15 cellular contexts compared by ENCODE assay signal in the genomic region with DNA sequence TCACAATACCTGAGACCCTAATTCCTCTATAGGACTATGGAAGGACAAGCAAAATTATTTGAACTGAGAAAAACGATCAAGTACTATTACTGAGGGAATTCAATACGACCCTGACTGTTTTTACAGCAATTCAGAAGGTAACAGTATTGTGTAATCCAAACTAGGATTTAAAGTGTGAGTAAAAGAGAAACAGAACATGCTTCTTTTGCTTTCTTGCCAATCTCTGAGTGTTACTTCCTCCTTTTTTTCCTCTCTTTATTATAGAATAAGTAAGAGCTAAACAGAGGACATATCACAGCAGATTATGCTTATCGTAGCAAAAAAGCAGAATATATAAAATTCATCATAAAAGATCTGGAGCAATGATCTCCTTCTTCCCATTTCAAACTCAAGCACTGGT.
DNase-seq lines count a peak whose midpoint lies in the region; ATAC-seq and TF ChIP-seq lines count a peak whose summit lies in the region.
"Had no signal": no experiment of that assay in that cellular context is flagged by ENCODE, and none has a peak within 500 bp of the region (broad histone marks: within the 10 kb centered on the region; RNA-seq: fewer than 3 reads in every experiment).

No MANE protein-coding gene starts in this region.

- no peaks in the 10 kb centered on the region for H3K79me2 ChIP-seq in OCI-LY1 (ENCODE audit: insufficient read depth, low read length)

- POLR2A ChIA-PET in naive thymus-derived CD4-positive, alpha-beta T cell (lab: Charles Lee) = no interaction called here

- H3K9me3 Mint-ChIP-seq in naive thymus-derived CD4-positive, alpha-beta T cell = peaks cover 0 to 6% (median 3%) of the 10 kb centered on the region in 11 donors
- H3K9me3 Mint-ChIP-seq: activated T-cell treated with anti-CD3 and anti-CD28 coated beads, Interleukin-2, amount 50 U/mL, for 72 hours; nephron progenitor cell had no signal

- ATAC-seq in GM18867 (IDR thresholded peaks at IDR 0.05; ENCODE audit: unreplicated experiment) = peak; percentile 49
- peak; percentile 32 for ATAC-seq in naive thymus-derived CD4-positive, alpha-beta T cell
- ATAC-seq: activated T-cell treated with anti-CD3 and anti-CD28 coated beads, Interleukin-2, amount 50 U/mL, for 72 hours had no signal

- H3K27ac ChIP-seq in OCI-LY1 (ENCODE audit: low read depth, low read length, poor library complexity, severe bottlenecking) (peak overlapping the region; percentile 99), testis (no peak overlapping the region)
- no peak overlapping the region for H3K27ac ChIP-seq in naive thymus-derived CD4-positive, alpha-beta T cell (ENCODE audit: low read depth, low read length)
- H3K27ac ChIP-seq: brain microvascular endothelial cell, SJSA1 had no signal

- no peaks in the 10 kb centered on the region for H3K9me2 ChIP-seq in OCI-LY1 (ENCODE audit: low read depth, low read length)

- H3K4me2 ChIP-seq in OCI-LY1 (ENCODE audit: low read length) = peak overlapping the region; percentile 59

- H3F3A ChIP-seq in OCI-LY1 (ENCODE audit: insufficient read depth, low read length) = peaks cover 8% of the 10 kb centered on the region; the same call in 1 of the 2 replicates

- H3K9ac ChIP-seq in OCI-LY1 (ENCODE audit: low read length) = peak overlapping the region; percentile 75

- no peaks in the 10 kb centered on the region for H3K27me3 Mint-ChIP-seq in naive thymus-derived CD4-positive, alpha-beta T cell

- H3K4me3 ChIP-seq in OCI-LY1 (ENCODE audit: low read depth, low read length, poor library complexity, severe bottlenecking) (peak overlapping the region; percentile 30), epithelial cell of esophagus (ENCODE audit: low read length) (no peak overlapping the region), testis (no peak overlapping the region)
- H3K4me3 ChIP-seq in naive thymus-derived CD4-positive, alpha-beta T cell (ENCODE audit: low read length) = no peak overlapping the region
- H3K4me3 ChIP-seq: SJSA1 had no signal

- H3K4me1 ChIP-seq in OCI-LY1 (ENCODE audit: insufficient read depth, low read length, severe bottlenecking) = peaks cover 44% of the 10 kb centered on the region
- no peaks in the 10 kb centered on the region for H3K4me1 ChIP-seq in naive thymus-derived CD4-positive, alpha-beta T cell (ENCODE audit: control insufficient read depth in 2 of 2, insufficient read depth in 2 of 2, low read length in 2 of 2)
- H3K4me1 ChIP-seq in testis = no peaks in the 10 kb centered on the region
- H3K4me1 ChIP-seq: SJSA1 had no signal

- H3K36me3 Mint-ChIP-seq in naive thymus-derived CD4-positive, alpha-beta T cell = no peaks in the 10 kb centered on the region

- H3K4me3 Mint-ChIP-seq in naive thymus-derived CD4-positive, alpha-beta T cell = no peak overlapping the region
- H3K4me3 Mint-ChIP-seq: activated T-cell treated with anti-CD3 and anti-CD28 coated beads, Interleukin-2, amount 50 U/mL, for 72 hours; nephron progenitor cell had no signal

- 42 to 46% methylated on average over 3 of the region's 3 CpGs for WGBS in testis, 2 donors

- H3K36me3 ChIP-seq in OCI-LY1 (ENCODE audit: insufficient read depth, low read length) = peaks cover 8% of the 10 kb centered on the region; the same call in 1 of the 2 replicates
- H3K36me3 ChIP-seq in naive thymus-derived CD4-positive, alpha-beta T cell (ENCODE audit: control insufficient read depth in 2 of 3, insufficient read depth in 3 of 3, low read length in 3 of 3) = no peaks in the 10 kb centered on the region
- H3K36me3 ChIP-seq in testis (ENCODE audit: low read depth, missing control alignments) = no peaks in the 10 kb centered on the region
- H3K36me3 ChIP-seq: brain microvascular endothelial cell, SJSA1 had no signal

- H3K4me1 Mint-ChIP-seq in naive thymus-derived CD4-positive, alpha-beta T cell = peaks cover 0 to 1% (median 0%) of the 10 kb centered on the region in 7 donors

- H4K20me1 ChIP-seq in OCI-LY1 (ENCODE audit: insufficient read depth, low read length) = no peaks in the 10 kb centered on the region

- TF ChIP-seq CTCF in OCI-LY1 (IDR thresholded peaks at IDR 0.05; ENCODE audit: low read length) (no peak), epithelial cell of esophagus (IDR thresholded peaks at IDR 0.05; ENCODE audit: insufficient read depth, low read depth, low read length, missing control alignments) (no peak), testis (IDR thresholded peaks at IDR 0.05) (no peak)

- CTCF ChIA-PET in naive thymus-derived CD4-positive, alpha-beta T cell (lab: Charles Lee) = no interaction called here

- TF ChIP-seq POLR2A in testis (IDR thresholded peaks at IDR 0.05) = no peak

- H3K27ac Mint-ChIP-seq in naive thymus-derived CD4-positive, alpha-beta T cell = no peak overlapping the region
- H3K27ac Mint-ChIP-seq: activated T-cell treated with anti-CD3 and anti-CD28 coated beads, Interleukin-2, amount 50 U/mL, for 72 hours had no signal

- no peak overlapping the region for H2AFZ ChIP-seq in OCI-LY1 (ENCODE audit: low read length)

- H3K27me3 ChIP-seq in OCI-LY1 (ENCODE audit: insufficient read depth, low read length) (no peaks in the 10 kb centered on the region), testis (no peaks in the 10 kb centered on the region)
- no peaks in the 10 kb centered on the region for H3K27me3 ChIP-seq in naive thymus-derived CD4-positive, alpha-beta T cell (ENCODE audit: control insufficient read depth in 2 of 2, insufficient read depth in 2 of 2, low read length in 2 of 2)
- H3K27me3 ChIP-seq: brain microvascular endothelial cell, SJSA1 had no signal

- intact Hi-C loops in naive thymus-derived CD4-positive, alpha-beta T cell (cut with micrococcal nuclease) = no loop called here
- intact Hi-C loops in testis (cut with DNase I; ENCODE audit: low total_unique reads) = no loop called here

- DNase-seq in epithelial cell of esophagus (ENCODE audit: low read depth) (peak; percentile 17), amygdala (lab: John Stamatoyannopoulos, UW) (no peak), testis (no peak), T1000 (lab: John Stamatoyannopoulos, UW) (no peak)
- no peak for DNase-seq in naive thymus-derived CD4-positive, alpha-beta T cell
- no peak for DNase-seq in activated CD4-positive, CD25-positive, alpha-beta regulatory T cell treated with anti-CD3 and anti-CD28 coated beads, Interleukin-2, amount 50 U/mL, for 72 hours
- DNase-seq: activated CD4-positive, CD25-positive, alpha-beta regulatory T cell; activated T-cell treated with anti-CD3 and anti-CD28 coated beads, Interleukin-2, amount 50 U/mL, for 72 hours; brain microvascular endothelial cell; GF-D8; NCI-H1092 treated with DMSO at 0.1 percent for 48 hours; nephron progenitor cell had no signal

- H3K9me3 ChIP-seq in OCI-LY1 (ENCODE audit: low read length) (peaks cover 21% of the 10 kb centered on the region), testis (no peaks in the 10 kb centered on the region)
- no peaks in the 10 kb centered on the region for H3K9me3 ChIP-seq in naive thymus-derived CD4-positive, alpha-beta T cell (ENCODE audit: control insufficient read depth in 2 of 3, low read length in 3 of 3)
- H3K9me3 ChIP-seq: SJSA1 had no signal
